ENCODE assay signal across 16 cellular contexts in the genomic region with DNA sequence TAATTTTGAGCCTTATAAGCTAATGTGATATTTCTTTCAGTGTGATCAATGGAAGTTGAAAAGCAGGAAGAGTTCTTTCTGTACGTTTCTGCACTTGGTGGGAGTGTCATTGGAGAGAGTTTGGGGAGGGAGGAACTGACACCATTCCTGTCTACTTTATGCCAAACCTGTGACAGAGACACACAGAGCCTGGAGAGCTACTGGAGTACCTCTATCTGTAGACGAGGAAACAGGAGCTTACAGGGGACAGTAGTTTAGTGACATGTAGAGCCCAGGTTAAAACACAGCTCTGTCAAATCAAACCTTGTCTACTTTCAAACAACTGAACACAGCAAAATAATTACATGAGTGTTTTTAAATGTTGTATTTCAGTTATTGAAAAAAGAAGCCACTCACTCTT.
DNase-seq lines count a peak whose midpoint lies in the region; ATAC-seq, FAIRE-seq and TF ChIP-seq lines count a peak whose summit lies in the region.
"Had no signal": no experiment of that assay in that cellular context is flagged by ENCODE, and none has a peak within 500 bp of the region (broad histone marks: within the 10 kb centered on the region; RNA-seq: fewer than 3 reads in every experiment).

No MANE protein-coding gene starts in this region.

- H3K9me3 ChIP-seq in DOHH2 (ENCODE audit: control insufficient read depth, insufficient read depth, low read length) (no peaks in the 10 kb centered on the region), muscle layer of colon (ENCODE audit: low read length) (no peaks in the 10 kb centered on the region), GM23248 (ENCODE audit: low read depth) (no peaks in the 10 kb centered on the region)
- H3K9me3 ChIP-seq: prostate gland had no signal

- H2AFZ ChIP-seq in ACC112 (ENCODE audit: low read length, unreplicated experiment) (no peak overlapping the region), GM23248 (no peak overlapping the region)

- H3K9me3 Mint-ChIP-seq in activated naive CD4-positive, alpha-beta T cell treated with anti-CD3 and anti-CD28 coated beads, Interleukin-2, amount 50 U/mL, for 72 hours: no peaks in the 10 kb centered on the region

- no peak for ATAC-seq in activated naive CD4-positive, alpha-beta T cell treated with anti-CD3 and anti-CD28 coated beads, Interleukin-2, amount 50 U/mL, for 72 hours
- ATAC-seq in HG03520 (IDR thresholded peaks at IDR 0.05; ENCODE audit: unreplicated experiment) (no peak), GM18909 (IDR thresholded peaks at IDR 0.05; ENCODE audit: poor library complexity, unreplicated experiment) (no peak)
- ATAC-seq: foreskin keratinocyte had no signal

- H3F3A ChIP-seq in DOHH2 (ENCODE audit: control insufficient read depth, insufficient read depth) (no peaks in the 10 kb centered on the region), GM23248 (ENCODE audit: insufficient read depth) (peaks cover 40% of the 10 kb centered on the region)

- DNase-seq in activated naive CD4-positive, alpha-beta T cell treated with anti-CD3 and anti-CD28 coated beads, Interleukin-2, amount 50 U/mL, for 72 hours (ENCODE audit: low spot score in 2 of 2): no peak
- DNase-seq in GM23248 (no peak), H54 (ENCODE audit: insufficient read length, low spot score) (no peak)
- DNase-seq: activated CD4-positive, CD25-positive, alpha-beta regulatory T cell; C1 segment of cervical spinal cord; effector memory CD4-positive, alpha-beta T cell; NCI-H2107; stimulated activated CD4-positive, alpha-beta T cell treated with anti-CD3 and anti-CD28 coated beads, Interleukin-1b, Interleukin-23, amount 100 ng/mL, for 48 hours had no signal

- no peak for TF ChIP-seq POLR2A in H54 (IDR thresholded peaks at IDR 0.05; ENCODE audit: low read depth, low read length)

- H4K20me1 ChIP-seq in DOHH2 (ENCODE audit: control insufficient read depth, insufficient read depth, low read depth, low read length): no peaks in the 10 kb centered on the region
- H4K20me1 ChIP-seq in GM23248 (ENCODE audit: insufficient read depth): no peaks in the 10 kb centered on the region; the same call in 1 of the 2 replicates

- H3K27ac Mint-ChIP-seq in activated naive CD4-positive, alpha-beta T cell treated with anti-CD3 and anti-CD28 coated beads, Interleukin-2, amount 50 U/mL, for 72 hours: peak overlapping the region; percentile 77 to 83

- H3K4me1 ChIP-seq in ACC112 (ENCODE audit: control insufficient read depth, insufficient read depth, low read length, unreplicated experiment): peaks cover 33% of the 10 kb centered on the region
- H3K4me1 ChIP-seq in DOHH2 (ENCODE audit: control insufficient read depth, low read length): peaks cover 25% of the 10 kb centered on the region
- peaks cover 63% of the 10 kb centered on the region for H3K4me1 ChIP-seq in muscle layer of colon (ENCODE audit: insufficient read depth, low read length)
- H3K4me1 ChIP-seq in GM23248 (ENCODE audit: insufficient read depth): peaks cover 30% of the 10 kb centered on the region
- H3K4me1 ChIP-seq: prostate gland had no signal

- H3K4me2 ChIP-seq in DOHH2 (ENCODE audit: low read length) (peak overlapping the region; percentile 60), GM23248 (ENCODE audit: unreplicated experiment) (no peak overlapping the region)

- 74 to 80% methylated on average over 2 of the region's 2 CpGs for WGBS in GM23248 (ENCODE audit: low coverage in 1 of 2, low lambda C conversion rate in 2 of 2, missing lambda C conversion rate in 2 of 2), 2 experiments

- peak overlapping the region; percentile 42; the same call in 1 of the 2 replicates for H3K27ac ChIP-seq in ACC112 (ENCODE audit: low read depth, low read length)
- peak overlapping the region; percentile 36; the same call in 1 of the 2 replicates for H3K27ac ChIP-seq in DOHH2 (ENCODE audit: low read depth, low read length)
- peak overlapping the region; percentile 64 for H3K27ac ChIP-seq in muscle layer of colon (ENCODE audit: low read depth, low read length)
- H3K27ac ChIP-seq in GM23248: no peak overlapping the region
- H3K27ac ChIP-seq: SK-N-MC had no signal

- H3K9me2 ChIP-seq in DOHH2 (replicated peaks; ENCODE audit: control insufficient read depth, low read length): no peaks in the 10 kb centered on the region
- H3K9me2 ChIP-seq in GM23248 (ENCODE audit: insufficient read depth): no peaks in the 10 kb centered on the region

- H3K27me3 ChIP-seq in ACC112 (ENCODE audit: insufficient read depth, low read length): no peaks in the 10 kb centered on the region
- H3K27me3 ChIP-seq in DOHH2 (ENCODE audit: control insufficient read depth, low read length): no peaks in the 10 kb centered on the region
- H3K27me3 ChIP-seq in muscle layer of colon (ENCODE audit: control insufficient read depth in 1 of 2, insufficient read depth in 2 of 2, low read length in 2 of 2): no peaks in the 10 kb centered on the region
- no peaks in the 10 kb centered on the region for H3K27me3 ChIP-seq in GM23248 (replicated peaks; ENCODE audit: insufficient read depth)
- H3K27me3 ChIP-seq: foreskin keratinocyte had no signal

- no peak overlapping the region for H3K9ac ChIP-seq in muscle layer of colon (ENCODE audit: low read length)
- no peak overlapping the region for H3K9ac ChIP-seq in GM23248

- in situ Hi-C loops in GM23248 (cut with MboI): loop anchor here (10.0 kb wide), 3 partner anchors 115 to 405 kb away; no protein-coding TSS in a partner anchor

- FAIRE-seq in H54 (lab: Jason Lieb, UNC): no peak

- H3K79me2 ChIP-seq in ACC112 (ENCODE audit: control insufficient read depth, insufficient read depth, low read length, unreplicated experiment) (no peaks in the 10 kb centered on the region), DOHH2 (ENCODE audit: control insufficient read depth, low read length) (no peaks in the 10 kb centered on the region), GM23248 (ENCODE audit: insufficient read depth) (no peaks in the 10 kb centered on the region)

- no peak overlapping the region for H3K4me3 ChIP-seq in ACC112 (ENCODE audit: low read depth, low read length)
- H3K4me3 ChIP-seq in DOHH2 (ENCODE audit: low read length): peak overlapping the region; percentile 52
- no peak overlapping the region for H3K4me3 ChIP-seq in muscle layer of colon (ENCODE audit: low read depth in 1 of 2, low read length in 2 of 2)
- no peak overlapping the region for H3K4me3 ChIP-seq in GM23248
- H3K4me3 ChIP-seq: SK-N-MC had no signal

- no peaks in the 10 kb centered on the region for H3K36me3 ChIP-seq in ACC112 (ENCODE audit: insufficient read depth, low read length)
- no peaks in the 10 kb centered on the region for H3K36me3 ChIP-seq in DOHH2 (ENCODE audit: control insufficient read depth, low read length)
- H3K36me3 ChIP-seq in muscle layer of colon (ENCODE audit: insufficient read depth, low read length): no peaks in the 10 kb centered on the region
- H3K36me3 ChIP-seq in GM23248 (ENCODE audit: low read depth): no peaks in the 10 kb centered on the region
- H3K36me3 ChIP-seq: prostate gland had no signal

- no peaks in the 10 kb centered on the region for H3K36me3 Mint-ChIP-seq in activated naive CD4-positive, alpha-beta T cell treated with anti-CD3 and anti-CD28 coated beads, Interleukin-2, amount 50 U/mL, for 72 hours

- no peak for TF ChIP-seq CTCF in DOHH2 (IDR thresholded peaks at IDR 0.05; ENCODE audit: low read depth, low read length, poor library complexity, severe bottlenecking)
